ENCODE assay signal across 27 cellular contexts in the genomic region with DNA sequence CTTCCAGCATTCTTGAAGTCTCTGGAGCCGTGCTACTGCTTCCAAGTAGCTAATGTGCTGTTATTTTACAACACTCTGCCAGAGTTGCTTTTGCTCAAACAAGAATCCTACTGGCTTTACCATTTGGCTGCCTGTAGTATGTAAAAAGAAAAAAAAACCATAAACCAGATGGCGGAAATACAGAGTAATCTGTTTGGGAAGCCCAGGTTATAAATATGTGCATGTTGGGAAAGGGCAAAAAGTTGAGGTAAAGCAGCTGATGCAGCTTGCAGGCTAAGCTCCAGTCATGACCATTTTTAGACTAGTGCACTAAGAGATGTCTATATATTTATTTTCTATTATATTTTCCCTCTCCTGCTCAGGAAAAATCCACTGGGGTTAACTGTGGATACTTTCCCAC.
"Had no signal": no experiment of that assay in that cellular context is flagged by ENCODE, and none has a peak within 500 bp of the region (broad histone marks: within the 10 kb centered on the region; RNA-seq: fewer than 3 reads in every experiment).

No MANE protein-coding gene starts in this region.

- DNase-seq: activated CD4-positive, alpha-beta T cell treated with anti-CD3 and anti-CD28 coated beads, Interleukin-2, amount 10 ng/mL, durations not matched to agents 24 days and 14 days; activated CD8-positive, alpha-beta T cell treated with anti-CD3 and anti-CD28 coated beads, Interleukin-2, amount 10 ng/mL, durations not matched to agents 7 days and 5 days; activated gamma-delta T cell treated with Interleukin-2 at 50 U/mL for 16 hours; brain microvascular endothelial cell; central memory CD4-positive, alpha-beta T cell; dorsolateral prefrontal cortex; effector memory CD8-positive, alpha-beta T cell; heart left ventricle; kidney; midbrain; nephron progenitor cell; pancreas; psoas muscle; right cardiac atrium; stimulated activated CD4-positive, alpha-beta T cell treated with anti-CD3 and anti-CD28 coated beads, Interleukin-1b, Interleukin-23, amount 100 ng/mL, for 48 hours; stimulated activated naive CD8-positive, alpha-beta T cell treated with anti-CD3 and anti-CD28 coated beads, Interleukin-15, amount 100 ng/mL, for 72 hours; T-cell had no signal

- ATAC-seq: activated CD4-positive, CD25-positive, alpha-beta regulatory T cell treated with anti-CD3 and anti-CD28 coated beads, Interleukin-2, amount 50 U/mL, for 24 hours; activated CD8-positive, alpha-beta T cell treated with anti-CD3 and anti-CD28 coated beads, Interleukin-2, amount 10 ng/mL, durations not matched to agents 7 days and 5 days; effector memory CD8-positive, alpha-beta T cell; esophagus mucosa; gastroesophageal sphincter; heart left ventricle; left lobe of liver; psoas muscle; right cardiac atrium; stimulated activated naive CD8-positive, alpha-beta T cell treated with anti-CD3 and anti-CD28 coated beads, Interleukin-15, amount 100 ng/mL, for 72 hours; T-cell had no signal

- H3K4me1 ChIP-seq: ascending aorta, heart left ventricle, psoas muscle, suprapubic skin had no signal

- H3K9me3 ChIP-seq: ascending aorta, pancreas, psoas muscle, suprapubic skin had no signal

- H3K36me3 ChIP-seq: ascending aorta, brain microvascular endothelial cell, gastroesophageal sphincter, heart left ventricle, pancreas, suprapubic skin, tibial nerve had no signal

- H3K27me3 ChIP-seq: ascending aorta, brain microvascular endothelial cell, gastroesophageal sphincter, heart left ventricle, pancreas, suprapubic skin, tibial nerve had no signal

- H3K27ac ChIP-seq: ascending aorta, brain microvascular endothelial cell, dorsolateral prefrontal cortex, gastroesophageal sphincter, pancreas, psoas muscle, skin epidermis, suprapubic skin, tibial nerve, VCaP had no signal

- H3K4me3 ChIP-seq: ascending aorta, dorsolateral prefrontal cortex, gastroesophageal sphincter, heart left ventricle, lung, pancreas, psoas muscle, skin epidermis, suprapubic skin, tibial nerve had no signal
